In the genomic region with DNA sequence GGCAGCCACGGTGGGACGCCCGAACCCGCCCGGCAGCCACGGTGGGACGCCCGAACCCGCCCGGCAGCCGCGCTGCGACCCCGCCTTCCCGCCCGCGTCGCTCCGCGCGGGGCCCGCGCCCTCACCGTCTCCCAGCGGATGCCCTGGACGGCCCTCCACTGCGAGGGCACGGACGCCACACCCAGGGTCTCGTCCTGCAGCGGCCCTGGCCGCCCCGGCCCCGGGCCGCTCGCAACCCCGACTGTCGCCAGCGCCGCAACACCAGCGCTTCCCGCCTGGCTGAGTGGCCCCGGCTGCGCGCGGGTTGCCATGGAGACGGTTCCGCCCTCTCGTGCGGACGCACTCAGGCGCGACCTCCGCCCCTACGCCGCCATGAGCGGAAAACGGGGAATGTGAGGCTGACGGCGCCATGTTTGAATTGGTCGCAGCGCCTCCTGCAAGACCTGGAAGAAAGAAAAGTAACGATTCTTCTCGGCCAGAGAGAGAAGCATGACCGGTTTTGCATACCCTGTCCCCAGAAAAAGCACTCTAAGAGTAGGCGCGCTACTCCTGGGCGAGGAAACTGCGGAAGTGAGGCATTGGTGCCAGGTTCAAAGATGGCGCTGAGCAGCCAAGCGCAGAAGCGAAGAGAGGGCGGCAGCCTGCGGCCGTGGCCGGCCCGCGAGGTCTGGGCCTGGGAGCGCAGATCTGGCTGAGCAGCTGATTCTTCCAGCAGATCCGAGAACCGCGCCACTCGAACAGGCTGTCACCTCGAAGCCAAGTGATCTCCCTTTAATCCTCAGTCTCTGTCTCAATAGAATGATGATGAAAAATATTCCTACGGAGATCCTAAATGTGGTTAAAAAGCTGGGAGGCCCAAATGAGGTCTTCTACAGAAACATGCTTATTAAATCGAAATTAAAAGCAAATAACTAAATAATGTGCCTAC, we compare ENCODE assay signal across 1 cellular context.
TF ChIP-seq lines count a peak whose summit lies in the region.

A gene (minus strand): TSS at position 432 of the 928 bp plus-strand sequence. CDS start 121 bp downstream, at position 311.

TF ChIP-seq in endothelial cell of umbilical vein, 7 proteins besides CTCF, POLR2A, EP300 and RAD21 (continued from another document):
- no peak for TF ChIP-seq JUN (IDR thresholded peaks at IDR 0.05; ENCODE audit: borderline replicate concordance, insufficient read depth, insufficient read length, low read depth)
- TF ChIP-seq, protein P1, sequence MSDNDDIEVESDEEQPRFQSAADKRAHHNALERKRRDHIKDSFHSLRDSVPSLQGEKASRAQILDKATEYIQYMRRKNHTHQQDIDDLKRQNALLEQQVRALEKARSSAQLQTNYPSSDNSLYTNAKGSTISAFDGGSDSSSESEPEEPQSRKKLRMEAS (IDR thresholded peaks at IDR 0.05; ENCODE audit: insufficient read depth, insufficient read length), result peak; percentile 28
- TF ChIP-seq MYC (IDR thresholded peaks at IDR 0.05; ENCODE audit: low read depth, low read length), result peak; percentile 62
- no peak for TF ChIP-seq FOS (IDR thresholded peaks at IDR 0.05; ENCODE audit: borderline replicate concordance, insufficient read depth, low read length)
- peak; percentile 70 for TF ChIP-seq POLR2AphosphoS5 (IDR thresholded peaks at IDR 0.05; ENCODE audit: insufficient read depth, low read depth, low read length)
